Comparison of ENCODE assay signal across 18 cellular contexts in the genomic region with DNA sequence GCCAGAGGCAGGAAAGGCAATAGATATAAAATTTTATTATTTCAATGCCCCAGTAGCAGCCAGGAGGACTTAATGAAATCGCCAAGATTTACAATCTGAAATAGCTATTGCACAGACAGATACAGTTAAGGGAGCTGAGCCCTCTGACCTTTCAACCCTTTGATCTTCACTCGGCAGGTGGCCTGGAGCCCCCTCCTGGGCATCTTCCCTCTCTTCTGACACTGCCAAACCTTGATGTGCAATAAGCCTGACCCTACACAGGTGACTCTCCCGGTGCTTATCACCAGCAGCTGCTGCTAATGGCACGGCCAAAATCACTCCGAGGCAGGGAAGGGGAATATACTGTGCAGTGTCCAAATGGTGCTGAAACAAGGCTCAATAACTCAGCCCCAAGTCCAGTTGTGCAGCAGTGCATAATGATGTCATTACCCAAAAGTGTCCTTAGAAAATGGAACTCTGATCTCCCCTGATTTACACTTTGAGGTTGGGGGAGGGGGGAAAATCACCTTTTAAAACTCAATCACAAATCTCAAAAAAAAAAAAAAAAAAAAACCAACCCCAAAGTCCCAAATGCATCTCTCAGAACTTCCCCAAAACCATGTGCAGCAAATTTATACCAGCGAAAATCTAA.
DNase-seq lines count a peak whose midpoint lies in the region; ATAC-seq and TF ChIP-seq lines count a peak whose summit lies in the region.
"Had no signal": no experiment of that assay in that cellular context is flagged by ENCODE, and none has a peak within 500 bp of the region (broad histone marks: within the 10 kb centered on the region; RNA-seq: fewer than 3 reads in every experiment).

No MANE protein-coding gene starts in this region.

- WGBS in SK-N-SH (ENCODE audit: low lambda C conversion rate), result 58% methylated on average over 5 of the region's 6 CpGs
- WGBS in esophagus muscularis mucosa, result 83% methylated on average over 5 of the region's 6 CpGs

- no peak overlapping the region for H2AFZ ChIP-seq in SK-N-SH (ENCODE audit: low read depth)
- no peak overlapping the region for H2AFZ ChIP-seq in OCI-LY7 (ENCODE audit: low read length)
- H2AFZ ChIP-seq in osteoblast (ENCODE audit: low read length), result no peak overlapping the region

- H3F3A ChIP-seq in SK-N-SH (replicated peaks; ENCODE audit: insufficient read depth), result no peaks in the 10 kb centered on the region

- CTCF ChIA-PET in SK-N-SH (lab: Yijun Ruan, JAX), result interaction anchor here (1.1 to 2.6 kb wide), 4 partner anchors 9 to 39 kb away, joined by 3 to 6 read pairs (median 4); no protein-coding TSS in a partner anchor
- CTCF ChIA-PET in OCI-LY7 (lab: Charles Lee; ENCODE audit: unreplicated experiment), result no interaction called here

- H3K9ac ChIP-seq in SK-N-SH, result no peak overlapping the region
- H3K9ac ChIP-seq: KMS-11 had no signal

- H3K9me3 ChIP-seq in SK-N-SH (no peaks in the 10 kb centered on the region), OCI-LY7 (ENCODE audit: low read length) (no peaks in the 10 kb centered on the region), esophagus muscularis mucosa (no peaks in the 10 kb centered on the region), osteoblast (ENCODE audit: low read depth, low read length) (no peaks in the 10 kb centered on the region)
- H3K9me3 ChIP-seq: Peyer's patch, SJCRH30 had no signal

- ATAC-seq in SK-N-SH treated with all-trans-retinoic acid at 6 μM for 48 hours, result no peak

- TF ChIP-seq EP300 in SK-N-SH (IDR thresholded peaks at IDR 0.05; ENCODE audit: borderline replicate concordance in 1 of 2, low read depth in 1 of 2, low read length in 1 of 2) (no peak), esophagus muscularis mucosa (IDR thresholded peaks at IDR 0.05) (no peak)

- no peaks in the 10 kb centered on the region for H3K9me2 ChIP-seq in SK-N-SH
- no peaks in the 10 kb centered on the region for H3K9me2 ChIP-seq in OCI-LY7 (ENCODE audit: insufficient read depth, low read length)

- no peak overlapping the region for H3K4me3 ChIP-seq in SK-N-SH (ENCODE audit: low read depth in 2 of 2, low read length in 1 of 2)
- no peak overlapping the region for H3K4me3 ChIP-seq in OCI-LY7 (ENCODE audit: low read depth, low read length, poor library complexity, severe bottlenecking)
- no peak overlapping the region for H3K4me3 ChIP-seq in esophagus muscularis mucosa
- no peak overlapping the region for H3K4me3 ChIP-seq in osteoblast (ENCODE audit: insufficient read depth, low read length)
- H3K4me3 ChIP-seq: Peyer's patch, SJCRH30 had no signal

- H3K79me2 ChIP-seq in SK-N-SH (ENCODE audit: insufficient read depth) (no peaks in the 10 kb centered on the region), OCI-LY7 (ENCODE audit: insufficient read depth, low read depth, low read length) (no peaks in the 10 kb centered on the region), osteoblast (ENCODE audit: insufficient read depth, low read length) (no peaks in the 10 kb centered on the region)

- DNase-seq in SK-N-SH (no peak), OCI-LY7 (ENCODE audit: low spot score) (peak; percentile 7), esophagus muscularis mucosa (ENCODE audit: extremely low spot score) (peak; percentile 47), osteoblast (ENCODE audit: insufficient read length, low spot score, missing footprints) (no peak), NOMO-1 treated with DMSO at 0.1 percent for 48 hours (lab: John Stamatoyannopoulos, UW; ENCODE audit: unreplicated experiment) (no peak), KG1 (lab: John Stamatoyannopoulos, UW) (no peak), AML-193 (lab: John Stamatoyannopoulos, UW) (no peak)
- DNase-seq: DMS79; H7; NCI-H187; NCI-H446 treated with DMSO at 0.1 percent for 48 hours; NCI-H526 treated with DMSO at 0.1 percent for 48 hours; NK-92 treated with Interleukin-12 subunit alpha and Interleukin-12 subunit beta, amount 100 ng/mL, for 24 hours; Peyer's patch; SJCRH30 had no signal

- H3K27ac ChIP-seq in SK-N-SH (ENCODE audit: low read depth in 2 of 2, low read length in 1 of 2) (no peak overlapping the region), OCI-LY7 (ENCODE audit: low read depth, low read length, poor library complexity, severe bottlenecking) (no peak overlapping the region), esophagus muscularis mucosa (replicated peaks in 1 of 4) (no peak overlapping the region), osteoblast (ENCODE audit: low read depth, low read length) (no peak overlapping the region)
- H3K27ac ChIP-seq: HL-60, KMS-11, Peyer's patch, SJCRH30 had no signal

- intact Hi-C loops in OCI-LY7 (cut with micrococcal nuclease; ENCODE audit: unreplicated experiment), result no loop called here
- intact Hi-C loops in esophagus muscularis mucosa (cut with DNase I), result no loop called here

- no peak overlapping the region for H3K4me2 ChIP-seq in SK-N-SH
- no peak overlapping the region for H3K4me2 ChIP-seq in OCI-LY7 (ENCODE audit: low read length)
- no peak overlapping the region for H3K4me2 ChIP-seq in osteoblast (ENCODE audit: insufficient read depth, low read length)
- H3K4me2 ChIP-seq: KMS-11 had no signal

- BruUV-seq in OCI-LY7 (replicated peaks; lab: Mats Ljungman, UMichigan), result no TSS peak

- H4K20me1 ChIP-seq in SK-N-SH (ENCODE audit: insufficient read depth), result no peaks in the 10 kb centered on the region
- no peaks in the 10 kb centered on the region for H4K20me1 ChIP-seq in OCI-LY7 (ENCODE audit: insufficient read depth, low read length)
- no peaks in the 10 kb centered on the region for H4K20me1 ChIP-seq in osteoblast (ENCODE audit: insufficient read depth, low read length)

- H3K4me1 ChIP-seq in SK-N-SH (ENCODE audit: control insufficient read depth in 1 of 2, insufficient read depth in 2 of 2, low read depth in 1 of 2, low read length in 1 of 2) (peaks cover 0 to 32% of the 10 kb centered on the region in 2 experiments; a peak in 2 of 4 replicates), OCI-LY7 (ENCODE audit: insufficient read depth, low read length, poor library complexity, severe bottlenecking) (no peaks in the 10 kb centered on the region), esophagus muscularis mucosa (no peaks in the 10 kb centered on the region), osteoblast (ENCODE audit: insufficient read depth, low read length) (no peaks in the 10 kb centered on the region)
- H3K4me1 ChIP-seq: Peyer's patch, SJCRH30 had no signal

- H3K27me3 ChIP-seq in SK-N-SH (ENCODE audit: insufficient read depth), result no peaks in the 10 kb centered on the region
- H3K27me3 ChIP-seq in esophagus muscularis mucosa, result no peaks in the 10 kb centered on the region
- H3K27me3 ChIP-seq in osteoblast (ENCODE audit: insufficient read depth, low read length), result no peaks in the 10 kb centered on the region
- H3K27me3 ChIP-seq: Peyer's patch, SJCRH30 had no signal

- POLR2A ChIA-PET in SK-N-SH (lab: Yijun Ruan, JAX) (no interaction called here), OCI-LY7 (lab: Charles Lee) (interaction anchor here (0.6 to 1.3 kb wide), 7 partner anchors 9 to 1310 kb away, joined by 3 to 8 read pairs (median 3); no protein-coding TSS in a partner anchor)

- H3K36me3 ChIP-seq in SK-N-SH (replicated peaks in 1 of 2; ENCODE audit: control insufficient read depth in 1 of 2, insufficient read depth in 2 of 2, low read length in 1 of 2) (no peaks in the 10 kb centered on the region), OCI-LY7 (ENCODE audit: insufficient read depth, low read length) (no peaks in the 10 kb centered on the region), esophagus muscularis mucosa (peaks cover 0 to 3% (median 0%) of the 10 kb centered on the region in 4 donors), osteoblast (ENCODE audit: insufficient read depth, low read length) (no peaks in the 10 kb centered on the region)
- H3K36me3 ChIP-seq: Peyer's patch, SJCRH30 had no signal

- no peak for TF ChIP-seq RAD21 in SK-N-SH (IDR thresholded peaks at IDR 0.05; ENCODE audit: low read length)

- TF ChIP-seq CTCF in SK-N-SH (IDR thresholded peaks at IDR 0.05) (no peak), OCI-LY7 (conservative IDR thresholded peaks at IDR 0.05; ENCODE audit: low read length) (no peak), esophagus muscularis mucosa (IDR thresholded peaks at IDR 0.05) (no peak), osteoblast (IDR thresholded peaks at IDR 0.05; ENCODE audit: extremely low read depth, low read depth, low read length) (no peak)

- no peak for TF ChIP-seq POLR2A in esophagus muscularis mucosa (IDR thresholded peaks at IDR 0.05; ENCODE audit: low read depth)

TF ChIP-seq in SK-N-SH, 30 proteins besides CTCF, POLR2A, EP300 and RAD21:
- TF ChIP-seq, protein P1, sequence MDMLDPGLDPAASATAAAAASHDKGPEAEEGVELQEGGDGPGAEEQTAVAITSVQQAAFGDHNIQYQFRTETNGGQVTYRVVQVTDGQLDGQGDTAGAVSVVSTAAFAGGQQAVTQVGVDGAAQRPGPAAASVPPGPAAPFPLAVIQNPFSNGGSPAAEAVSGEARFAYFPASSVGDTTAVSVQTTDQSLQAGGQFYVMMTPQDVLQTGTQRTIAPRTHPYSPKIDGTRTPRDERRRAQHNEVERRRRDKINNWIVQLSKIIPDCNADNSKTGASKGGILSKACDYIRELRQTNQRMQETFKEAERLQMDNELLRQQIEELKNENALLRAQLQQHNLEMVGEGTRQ (IDR thresholded peaks at IDR 0.05; ENCODE audit: borderline replicate concordance, low read depth, low read length), result no peak
- peak; percentile 37; the same call in 1 of the 2 replicates for TF ChIP-seq GATA2 (CRISPR knock-in tag; IDR thresholded peaks at IDR 0.05)

TF ChIP-seq in SK-N-SH treated with all-trans-retinoic acid at 6 μM for 48 hours, 23 proteins besides CTCF, POLR2A, EP300 and RAD21:
- no peak for TF ChIP-seq OSR1 (CRISPR knock-in tag; IDR thresholded peaks at IDR 0.05)
- TF ChIP-seq ZFP3 (CRISPR knock-in tag; IDR thresholded peaks at IDR 0.05), result no peak
- no peak for TF ChIP-seq ZNF8 (CRISPR knock-in tag; IDR thresholded peaks at IDR 0.05)
- TF ChIP-seq, protein P2, sequence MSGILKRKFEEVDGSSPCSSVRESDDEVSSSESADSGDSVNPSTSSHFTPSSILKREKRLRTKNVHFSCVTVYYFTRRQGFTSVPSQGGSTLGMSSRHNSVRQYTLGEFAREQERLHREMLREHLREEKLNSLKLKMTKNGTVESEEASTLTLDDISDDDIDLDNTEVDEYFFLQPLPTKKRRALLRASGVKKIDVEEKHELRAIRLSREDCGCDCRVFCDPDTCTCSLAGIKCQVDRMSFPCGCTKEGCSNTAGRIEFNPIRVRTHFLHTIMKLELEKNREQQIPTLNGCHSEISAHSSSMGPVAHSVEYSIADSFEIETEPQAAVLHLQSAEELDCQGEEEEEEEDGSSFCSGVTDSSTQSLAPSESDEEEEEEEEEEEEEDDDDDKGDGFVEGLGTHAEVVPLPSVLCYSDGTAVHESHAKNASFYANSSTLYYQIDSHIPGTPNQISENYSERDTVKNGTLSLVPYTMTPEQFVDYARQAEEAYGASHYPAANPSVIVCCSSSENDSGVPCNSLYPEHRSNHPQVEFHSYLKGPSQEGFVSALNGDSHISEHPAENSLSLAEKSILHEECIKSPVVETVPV (CRISPR knock-in tag; IDR thresholded peaks at IDR 0.05), result no peak
- TF ChIP-seq CSDC2 (CRISPR knock-in tag; IDR thresholded peaks at IDR 0.05), result no peak
- TF ChIP-seq ZNF565 (CRISPR knock-in tag; conservative IDR thresholded peaks at IDR 0.05; ENCODE audit: low read depth), result no peak

Comparison
In these comparisons a context has a peak if more than half of its experiments do, and no peak if none do; other contexts are left out.
1. DNase-seq: peak in OCI-LY7 (single experiment) and esophagus muscularis mucosa (single experiment); none in SK-N-SH (single experiment), osteoblast (single experiment), NOMO-1 treated with DMSO at 0.1 percent for 48 hours (single experiment), KG1 (single experiment) and AML-193 (0 of 2).